In the genomic region with DNA sequence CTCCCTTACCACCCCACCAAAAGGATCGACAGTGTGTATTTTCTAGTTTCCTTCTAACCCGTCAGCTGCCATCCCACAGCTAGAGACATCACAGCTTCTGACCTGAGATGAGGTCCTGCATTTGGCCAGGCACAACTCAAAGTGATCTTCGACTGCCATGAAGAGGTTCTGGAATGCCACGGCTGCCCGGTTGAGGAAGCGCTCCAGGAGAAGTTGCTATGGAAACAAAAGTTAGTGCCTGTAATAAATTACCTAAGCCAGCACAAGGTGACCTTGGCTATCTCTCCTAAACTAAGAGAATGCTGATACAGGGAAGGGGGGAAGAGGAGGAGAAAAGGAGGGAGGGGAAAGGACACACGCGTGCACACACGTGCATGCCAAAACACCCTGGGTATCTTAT, we compare ENCODE assay signal across 21 cellular contexts. TPM values are rescaled to one million over a fixed set of nuclear protein-coding genes. Genes with fewer than 3 reads are reported as not detected.
A peak's percentile ranks its signal among the peaks of the same experiment; 100 is the strongest.
DNase-seq lines count a peak whose midpoint lies in the region; ATAC-seq, FAIRE-seq and TF ChIP-seq lines count a peak whose summit lies in the region.
"Had no signal": no experiment of that assay in that cellular context is flagged by ENCODE, and none has a peak within 500 bp of the region (broad histone marks: within the 10 kb centered on the region; RNA-seq: fewer than 3 reads in every experiment).

No MANE protein-coding gene starts in this region.

- H3K27me3 Mint-ChIP-seq in activated CD4-positive, alpha-beta memory T cell treated with anti-CD3 and anti-CD28 coated beads for 36 hours: no peaks in the 10 kb centered on the region
- H3K27me3 Mint-ChIP-seq in activated CD4-positive, alpha-beta memory T cell treated with anti-CD3 and anti-CD28 coated beads, Interleukin-2, amount 10 ng/mL, durations not matched to agents 7 days and 5 days: no peaks in the 10 kb centered on the region
- H3K27me3 Mint-ChIP-seq: activated CD8-positive, alpha-beta T cell treated with anti-CD3 and anti-CD28 coated beads for 36 hours; naive thymus-derived CD8-positive, alpha-beta T cell; stimulated activated naive B cell treated with anti-CD40 and anti-IgM and Interleukin-4, amounts not matched to agents 10 μg/mL and 1 μg/mL and 100 μg/mL, for 72 hours had no signal

- in situ Hi-C loops in K562 (cut with MboI) (loop anchor here (25.0 kb wide), 1 partner anchor 243 kb away; no protein-coding TSS in a partner anchor), mammary epithelial cell (cut with MboI; ENCODE audit: low sequenced_read_pairs in 2 of 2) (loop anchor here in 1 of 2 donors (25.0 kb wide), 2 partner anchors 168 to 732 kb away; partner anchors contain the start of gene HRK)

- H3K9me1 ChIP-seq in K562 (ENCODE audit: control insufficient read depth, insufficient read depth, low read length): no peaks in the 10 kb centered on the region

- no peak for FAIRE-seq in K562 (lab: Jason Lieb, UNC)
- FAIRE-seq in small intestine (lab: Jason Lieb, UNC): no peak
- FAIRE-seq: A204.1, HepG2 had no signal

- H3K36me3 ChIP-seq in K562 (ENCODE audit: control insufficient read depth, insufficient read depth, low read length): peaks cover 42% of the 10 kb centered on the region; the same call in 2 of the 3 replicates
- H3K36me3 ChIP-seq in muscle layer of colon (ENCODE audit: insufficient read depth, low read length): peaks cover 13% of the 10 kb centered on the region
- peaks cover 14 to 23% of the 10 kb centered on the region in 2 donors for H3K36me3 ChIP-seq in small intestine (ENCODE audit: control insufficient read depth in 2 of 2, insufficient read depth in 2 of 2, low read length in 2 of 2)
- H3K36me3 ChIP-seq in mammary epithelial cell (ENCODE audit: insufficient read depth, low read length): peaks cover 14% of the 10 kb centered on the region

- H2AFZ ChIP-seq in K562 (ENCODE audit: low read depth, low read length) (no peak overlapping the region), mammary epithelial cell (ENCODE audit: low read depth, low read length) (no peak overlapping the region)

- no peak overlapping the region for H3K4me3 ChIP-seq in K562
- peak overlapping the region in 1 of 2 donors; percentile 20 for H3K4me3 ChIP-seq in muscle layer of colon (ENCODE audit: low read depth in 1 of 2, low read length in 2 of 2)
- H3K4me3 ChIP-seq in small intestine (ENCODE audit: low read depth in 1 of 2, low read length in 2 of 2): no peak overlapping the region
- no peak overlapping the region for H3K4me3 ChIP-seq in mammary epithelial cell (replicated peaks in 1 of 3; ENCODE audit: insufficient read depth in 1 of 3, low read depth in 2 of 3, low read length in 3 of 3)
- H3K4me3 ChIP-seq: smooth muscle cell had no signal

- H3K79me2 ChIP-seq in K562 (ENCODE audit: control insufficient read depth, insufficient read depth, low read length) (no peaks in the 10 kb centered on the region), mammary epithelial cell (ENCODE audit: insufficient read depth, low read length) (peaks cover 19% of the 10 kb centered on the region)

- H3K9ac ChIP-seq in K562 (ENCODE audit: insufficient read depth in 1 of 2, low read depth in 2 of 2, low read length in 2 of 2) (no peak overlapping the region), muscle layer of colon (ENCODE audit: low read length) (no peak overlapping the region), mammary epithelial cell (ENCODE audit: insufficient read depth, low read length) (no peak overlapping the region)

- no peaks in the 10 kb centered on the region for H3K9me3 Mint-ChIP-seq in activated CD4-positive, alpha-beta memory T cell treated with anti-CD3 and anti-CD28 coated beads for 36 hours
- H3K9me3 Mint-ChIP-seq in activated CD4-positive, alpha-beta memory T cell treated with anti-CD3 and anti-CD28 coated beads, Interleukin-2, amount 10 ng/mL, durations not matched to agents 7 days and 5 days: no peaks in the 10 kb centered on the region
- H3K9me3 Mint-ChIP-seq: activated CD8-positive, alpha-beta T cell treated with anti-CD3 and anti-CD28 coated beads for 36 hours; activated T-helper 1 cell treated with anti-CD3 and anti-CD28 coated beads, Interleukin-12 subunit alpha, Interleukin-12 subunit beta, Interleukin-2, Interleukin-4 antibody, amounts not matched to agents 30 ng/mL and 10 ng/mL and 1 ng/mL, durations not matched to agents 14 hours and 24 hours and 36 hours; naive thymus-derived CD8-positive, alpha-beta T cell; stimulated activated naive B cell treated with anti-CD40 and anti-IgM and Interleukin-4, amounts not matched to agents 10 μg/mL and 1 μg/mL and 100 μg/mL, for 72 hours had no signal

- no peaks in the 10 kb centered on the region for H3K4me1 ChIP-seq in K562 (replicated peaks in 1 of 2; ENCODE audit: control insufficient read depth in 2 of 2, insufficient read depth in 2 of 2, low read length in 2 of 2)
- peaks cover 25% of the 10 kb centered on the region for H3K4me1 ChIP-seq in muscle layer of colon (ENCODE audit: insufficient read depth, low read length)
- H3K4me1 ChIP-seq in small intestine (ENCODE audit: control insufficient read depth in 2 of 2, insufficient read depth in 1 of 2, low read depth in 1 of 2, low read length in 1 of 2): peaks cover 0 to 2% of the 10 kb centered on the region in 2 donors
- H3K4me1 ChIP-seq in mammary epithelial cell (ENCODE audit: insufficient read depth, low read length): no peaks in the 10 kb centered on the region

- TF ChIP-seq RAD21 in K562 (CRISPR knock-in tag; conservative IDR thresholded peaks at IDR 0.05 in 1 of 2, IDR thresholded peaks at IDR 0.05 in 1 of 2): no peak

- intact Hi-C loops in activated CD4-positive, alpha-beta memory T cell treated with anti-CD3 and anti-CD28 coated beads for 36 hours (cut with micrococcal nuclease): no loop called here
- intact Hi-C loops in K562 (cut with micrococcal nuclease): no loop called here
- intact Hi-C loops in mammary epithelial cell (cut with micrococcal nuclease): no loop called here

- H3K4me3 Mint-ChIP-seq in activated CD4-positive, alpha-beta memory T cell treated with anti-CD3 and anti-CD28 coated beads for 36 hours: no peak overlapping the region
- H3K4me3 Mint-ChIP-seq in activated CD4-positive, alpha-beta memory T cell treated with anti-CD3 and anti-CD28 coated beads, Interleukin-2, amount 10 ng/mL, durations not matched to agents 7 days and 5 days: no peak overlapping the region
- H3K4me3 Mint-ChIP-seq: activated CD8-positive, alpha-beta T cell treated with anti-CD3 and anti-CD28 coated beads for 36 hours; activated T-helper 1 cell treated with anti-CD3 and anti-CD28 coated beads, Interleukin-12 subunit alpha, Interleukin-12 subunit beta, Interleukin-2, Interleukin-4 antibody, amounts not matched to agents 30 ng/mL and 10 ng/mL and 1 ng/mL, durations not matched to agents 14 hours and 24 hours and 36 hours; naive thymus-derived CD8-positive, alpha-beta T cell; stimulated activated naive B cell treated with anti-CD40 and anti-IgM and Interleukin-4, amounts not matched to agents 10 μg/mL and 1 μg/mL and 100 μg/mL, for 72 hours had no signal

- WGBS in K562 (ENCODE audit: insufficient coverage, low coverage, missing lambda C conversion rate): 86% methylated on average over 9 of the region's 9 CpGs
- WGBS in small intestine, 3 donors: 43 to 66% (median 51%) methylated on average over 9 of the region's 9 CpGs
- WGBS in mammary epithelial cell (ENCODE audit: low coverage, missing lambda C conversion rate): 86% methylated on average over 8 of the region's 9 CpGs

- no peak for ATAC-seq in K562
- ATAC-seq in HG03439 (IDR thresholded peaks at IDR 0.05; ENCODE audit: unreplicated experiment): no peak
- no peak for ATAC-seq in HG03095 (IDR thresholded peaks at IDR 0.05; ENCODE audit: unreplicated experiment)
- ATAC-seq: activated CD8-positive, alpha-beta T cell treated with anti-CD3 and anti-CD28 coated beads for 36 hours; HepG2; naive thymus-derived CD8-positive, alpha-beta T cell; stimulated activated naive B cell treated with anti-CD40 and anti-IgM and Interleukin-4, amounts not matched to agents 10 μg/mL and 1 μg/mL and 100 μg/mL, for 72 hours had no signal

- no peak for TF ChIP-seq EP300 in K562 (IDR thresholded peaks at IDR 0.05; ENCODE audit: low read length)

- TF ChIP-seq POLR2A in K562 (conservative IDR thresholded peaks at IDR 0.05): no peak

- H3K27ac ChIP-seq in K562 (ENCODE audit: extremely low read depth, low read depth, low read length) (no peak overlapping the region), muscle layer of colon (ENCODE audit: low read depth, low read length) (peak overlapping the region; percentile 70), small intestine (ENCODE audit: low read depth in 1 of 2, low read length in 1 of 2) (no peak overlapping the region), mammary epithelial cell (ENCODE audit: insufficient read depth, low read depth, low read length) (no peak overlapping the region)

- H3K27ac Mint-ChIP-seq in activated CD4-positive, alpha-beta memory T cell treated with anti-CD3 and anti-CD28 coated beads for 36 hours: peak overlapping the region; percentile 19
- H3K27ac Mint-ChIP-seq in activated CD4-positive, alpha-beta memory T cell treated with anti-CD3 and anti-CD28 coated beads, Interleukin-2, amount 10 ng/mL, durations not matched to agents 7 days and 5 days: no peak overlapping the region
- H3K27ac Mint-ChIP-seq: activated CD8-positive, alpha-beta T cell treated with anti-CD3 and anti-CD28 coated beads for 36 hours; activated T-helper 1 cell treated with anti-CD3 and anti-CD28 coated beads, Interleukin-12 subunit alpha, Interleukin-12 subunit beta, Interleukin-2, Interleukin-4 antibody, amounts not matched to agents 30 ng/mL and 10 ng/mL and 1 ng/mL, durations not matched to agents 14 hours and 24 hours and 36 hours; stimulated activated naive B cell treated with anti-CD40 and anti-IgM and Interleukin-4, amounts not matched to agents 10 μg/mL and 1 μg/mL and 100 μg/mL, for 72 hours had no signal

- H4K20me1 ChIP-seq in K562 (replicated peaks; ENCODE audit: control insufficient read depth, insufficient read depth, low read length) (0 out of 2 replicates have a peak, but pooled peaks cover 4% of the 10 kb centered on the region), mammary epithelial cell (ENCODE audit: insufficient read depth, low read length) (no peaks in the 10 kb centered on the region)

- H3K4me1 Mint-ChIP-seq in activated CD4-positive, alpha-beta memory T cell treated with anti-CD3 and anti-CD28 coated beads for 36 hours (ENCODE audit: low read depth): peaks cover 20% of the 10 kb centered on the region
- H3K4me1 Mint-ChIP-seq in activated CD4-positive, alpha-beta memory T cell treated with anti-CD3 and anti-CD28 coated beads, Interleukin-2, amount 10 ng/mL, durations not matched to agents 7 days and 5 days: peaks cover 16% of the 10 kb centered on the region

- H3K36me3 Mint-ChIP-seq in activated CD4-positive, alpha-beta memory T cell treated with anti-CD3 and anti-CD28 coated beads for 36 hours: peaks cover 20% of the 10 kb centered on the region
- peaks cover 48% of the 10 kb centered on the region for H3K36me3 Mint-ChIP-seq in activated CD4-positive, alpha-beta memory T cell treated with anti-CD3 and anti-CD28 coated beads, Interleukin-2, amount 10 ng/mL, durations not matched to agents 7 days and 5 days (ENCODE audit: low read depth)

- no peak overlapping the region for H3K4me2 ChIP-seq in K562 (ENCODE audit: insufficient read depth, low read length)
- no peak overlapping the region for H3K4me2 ChIP-seq in mammary epithelial cell (ENCODE audit: insufficient read depth, low read depth, low read length)

- CTCF ChIA-PET in activated CD4-positive, alpha-beta memory T cell treated with anti-CD3 and anti-CD28 coated beads for 36 hours (lab: Charles Lee): interaction anchor here (1.3 kb wide), 1 partner anchor 9 kb away, joined by 3 read pairs; no protein-coding TSS in a partner anchor
- CTCF ChIA-PET in activated CD4-positive, alpha-beta memory T cell treated with anti-CD3 and anti-CD28 coated beads, Interleukin-2, amount 10 ng/mL, durations not matched to agents 7 days and 5 days (lab: Charles Lee): interaction anchor here (2.0 kb wide), 1 partner anchor 10 kb away, joined by 12 read pairs; no protein-coding TSS in a partner anchor
- CTCF ChIA-PET in K562 (lab: Yijun Ruan, JAX; ENCODE audit: low intra/inter-chr PET ratio): no interaction called here
- CTCF ChIA-PET in mammary epithelial cell (lab: Charles Lee; ENCODE audit: low non-redundant PET): no interaction called here

- POLR2A ChIA-PET in activated CD4-positive, alpha-beta memory T cell treated with anti-CD3 and anti-CD28 coated beads for 36 hours (lab: Charles Lee): no interaction called here
- POLR2A ChIA-PET in activated CD4-positive, alpha-beta memory T cell treated with anti-CD3 and anti-CD28 coated beads, Interleukin-2, amount 10 ng/mL, durations not matched to agents 7 days and 5 days (lab: Charles Lee): interaction anchor here (0.7 kb wide), 1 partner anchor 8 kb away, joined by 3 read pairs; no protein-coding TSS in a partner anchor
- POLR2A ChIA-PET in K562 (lab: Yijun Ruan, JAX): interaction anchor here (1.2 kb wide), 1 partner anchor 269 kb away, joined by 3 read pairs; no protein-coding TSS in a partner anchor

- H3K9me3 ChIP-seq in K562 (replicated peaks; ENCODE audit: control insufficient read depth, insufficient read depth, low read depth, low read length) (no peaks in the 10 kb centered on the region), muscle layer of colon (ENCODE audit: low read length) (no peaks in the 10 kb centered on the region), small intestine (ENCODE audit: control insufficient read depth, low read depth) (no peaks in the 10 kb centered on the region), mammary epithelial cell (replicated peaks; ENCODE audit: insufficient read depth, low read length) (no peaks in the 10 kb centered on the region)

- DNase-seq in activated CD4-positive, alpha-beta memory T cell treated with anti-CD3 and anti-CD28 coated beads for 36 hours: no peak
- no peak for DNase-seq in activated CD4-positive, alpha-beta memory T cell treated with anti-CD3 and anti-CD28 coated beads, Interleukin-2, amount 10 ng/mL, durations not matched to agents 7 days and 5 days
- DNase-seq in K562 (ENCODE audit: extremely low read depth in 1 of 4, low spot score in 3 of 4) (no peak), small intestine (peak; percentile 7), mammary epithelial cell (no peak)
- DNase-seq: activated CD8-positive, alpha-beta T cell treated with anti-CD3 and anti-CD28 coated beads for 36 hours; amniotic stem cell; cortex of kidney; erythroblast; GOT3; naive thymus-derived CD8-positive, alpha-beta T cell; NCI-H2029; NCI-H69; stimulated activated naive B cell treated with anti-CD40 and anti-IgM and Interleukin-4, amounts not matched to agents 10 μg/mL and 1 μg/mL and 100 μg/mL, for 72 hours had no signal

- TF ChIP-seq CTCF in K562 (IDR thresholded peaks at IDR 0.05 in 2 of 3, conservative IDR thresholded peaks at IDR 0.05 in 1 of 3; ENCODE audit: insufficient read depth in 2 of 3, low read depth in 1 of 3, low read length in 3 of 3) (no peak), mammary epithelial cell (conservative IDR thresholded peaks at IDR 0.05 in 1 of 2, IDR thresholded peaks at IDR 0.05 in 1 of 2; ENCODE audit: extremely low read depth in 1 of 2, insufficient read depth in 1 of 2, low read depth in 1 of 2, low read length in 2 of 2) (no peak)

- BruUV-seq in K562 (replicated peaks; lab: Mats Ljungman, UMichigan): no TSS peak
- BruUV-seq in mammary epithelial cell (replicated peaks; lab: Mats Ljungman, UMichigan): no TSS peak

- dilution Hi-C loops in mammary epithelial cell (cut with HindIII; ENCODE audit: low sequenced_read_pairs): no loop called here

- H3K27me3 ChIP-seq in K562 (ENCODE audit: control insufficient read depth in 2 of 2, insufficient read depth in 2 of 2, low read length in 2 of 2) (no peaks in the 10 kb centered on the region), muscle layer of colon (ENCODE audit: control insufficient read depth in 1 of 2, insufficient read depth in 2 of 2, low read length in 2 of 2) (no peaks in the 10 kb centered on the region), small intestine (ENCODE audit: control insufficient read depth in 2 of 2, insufficient read depth in 2 of 2, low read length in 2 of 2) (no peaks in the 10 kb centered on the region), mammary epithelial cell (ENCODE audit: insufficient read depth, low read length) (no peaks in the 10 kb centered on the region)

RNA-seq across cellular contexts. Expression of gene SPRING1, which starts 18.2 kb away (rescaled TPM):
- 10 to 100 TPM; 20.9 to 24.3 TPM for total RNA-seq in activated CD4-positive, alpha-beta memory T cell treated with anti-CD3 and anti-CD28 coated beads for 36 hours
- 10 to 100 TPM; 24.0 to 29.6 TPM for total RNA-seq in activated CD4-positive, alpha-beta memory T cell treated with anti-CD3 and anti-CD28 coated beads, Interleukin-2, amount 10 ng/mL, durations not matched to agents 7 days and 5 days
- total RNA-seq in K562 (2011; cell fraction: chromatin; rRNA removed; ENCODE audit: low replicate concordance): 6.1 and 6.6 TPM in 2 replicates
- 5.5 and 5.7 TPM in 2 replicates for total RNA-seq in K562 (2011; cell fraction: nucleolus; rRNA removed)
- total RNA-seq in K562 (2011; cell fraction: nucleoplasm; rRNA removed): 6.2 and 9.8 TPM in 2 replicates
- total RNA-seq in K562 (2014; rRNA removed): 11.9 and 15.2 TPM in 2 replicates
- total RNA-seq in K562 (2014; rRNA removed; fragmentation: Illumina TruSeq; extraction: Trizol): 7.0 and 7.9 TPM in 2 replicates
- 8.8 and 8.9 TPM in 2 replicates for total RNA-seq in K562 (2015; rRNA removed; fragmentation: Illumina TruSeq; extraction: Trizol)
- total RNA-seq in K562 (2021): 19.1 and 20.0 TPM in 2 replicates
- 8.0 TPM in 2 replicates for polyA plus RNA-seq in K562 (2011; rRNA removed)
- polyA plus RNA-seq in K562 (2011; cell fraction: cytosol; rRNA removed): 8.2 and 11.5 TPM in 2 replicates
- polyA plus RNA-seq in K562 (2011; cell fraction: nucleus; rRNA removed): 4.8 and 6.7 TPM in 2 replicates
- polyA plus RNA-seq in K562 (2012): 9.2 and 17.4 TPM in 2 replicates
- polyA plus RNA-seq in K562 (2014; fragmentation: Illumina TruSeq; extraction: Trizol): 8.0 and 11.1 TPM in 2 replicates
- 1 to 10 TPM; 1.1 to 1.9 TPM for polyA plus RNA-seq in K562 (2014; fragmentation: Nextera tagmentation; extraction: Ambion mirVana)
- polyA plus RNA-seq in K562 (2014; rRNA removed): 6.3 and 9.1 TPM in 2 replicates
- polyA minus RNA-seq in K562 (2011; rRNA and poly(A)+ RNA removed): 11.1 and 11.8 TPM in 2 replicates
- 6.8 and 7.4 TPM in 2 replicates for polyA minus RNA-seq in K562 (2011; cell fraction: cytosol; rRNA and poly(A)+ RNA removed)
- 3.2 and 3.8 TPM in 2 replicates for polyA minus RNA-seq in K562 (2011; cell fraction: nucleus; rRNA and poly(A)+ RNA removed)
- polyA plus RNA-seq in small intestine: 10 to 100 TPM; 10.3 to 17.3 (median 15.4) TPM
- 10 to 100 TPM; 31.2 to 45.0 TPM for total RNA-seq in mammary epithelial cell
- 15.1 TPM for polyA plus RNA-seq in mammary epithelial cell
- 34.8 TPM for polyA minus RNA-seq in mammary epithelial cell

RNA-seq across cellular contexts. Expression of gene RNFT2, which starts 18.5 kb away (rescaled TPM):
- 10 to 100 TPM; 15.8 to 15.9 TPM for total RNA-seq in activated CD4-positive, alpha-beta memory T cell treated with anti-CD3 and anti-CD28 coated beads for 36 hours
- 1 to 10 TPM; 9.0 to 9.8 TPM for total RNA-seq in activated CD4-positive, alpha-beta memory T cell treated with anti-CD3 and anti-CD28 coated beads, Interleukin-2, amount 10 ng/mL, durations not matched to agents 7 days and 5 days
- 16.0 and 21.8 TPM in 2 replicates for total RNA-seq in K562 (2011; cell fraction: chromatin; rRNA removed; ENCODE audit: low replicate concordance)
- total RNA-seq in K562 (2011; cell fraction: nucleolus; rRNA removed): 12.7 and 13.2 TPM in 2 replicates
- total RNA-seq in K562 (2011; cell fraction: nucleoplasm; rRNA removed): 18.5 and 28.9 TPM in 2 replicates
- total RNA-seq in K562 (2014; rRNA removed): 7.9 and 9.8 TPM in 2 replicates
- total RNA-seq in K562 (2014; rRNA removed; fragmentation: Illumina TruSeq; extraction: Trizol): 9.5 and 10.5 TPM in 2 replicates
- total RNA-seq in K562 (2015; rRNA removed; fragmentation: Illumina TruSeq; extraction: Trizol): 11.3 and 12.0 TPM in 2 replicates
- total RNA-seq in K562 (2021): 23.5 and 26.3 TPM in 2 replicates
- polyA plus RNA-seq in K562 (2011; rRNA removed): 8.5 and 14.1 TPM in 2 replicates
- polyA plus RNA-seq in K562 (2011; cell fraction: cytosol; rRNA removed): 10.0 and 12.1 TPM in 2 replicates
- polyA plus RNA-seq in K562 (2011; cell fraction: nucleus; rRNA removed): 7.1 and 7.3 TPM in 2 replicates
- 8.7 and 9.8 TPM in 2 replicates for polyA plus RNA-seq in K562 (2012)
- 3.5 and 3.6 TPM in 2 replicates for polyA plus RNA-seq in K562 (2014; fragmentation: Illumina TruSeq; extraction: Trizol)
- 10 to 100 TPM in 1 of 2 experiments, 1 to 10 TPM in 1; 7.1 to 17.3 TPM for polyA plus RNA-seq in K562 (2014; fragmentation: Nextera tagmentation; extraction: Ambion mirVana)
- polyA plus RNA-seq in K562 (2014; rRNA removed): 10.0 and 11.9 TPM in 2 replicates
- 21.2 TPM in 2 replicates for polyA minus RNA-seq in K562 (2011; rRNA and poly(A)+ RNA removed)
- 14.4 and 15.7 TPM in 2 replicates for polyA minus RNA-seq in K562 (2011; cell fraction: cytosol; rRNA and poly(A)+ RNA removed)
- polyA minus RNA-seq in K562 (2011; cell fraction: nucleus; rRNA and poly(A)+ RNA removed): 1.8 and 3.7 TPM in 2 replicates
- 1 to 10 TPM in 1 of 3 donors, under 1 TPM in 2; 0.45 to 2.4 (median 0.54) TPM for polyA plus RNA-seq in small intestine
- total RNA-seq in mammary epithelial cell: 1 to 10 TPM; 2.0 to 3.0 TPM
- polyA plus RNA-seq in mammary epithelial cell: 0.57 TPM
- polyA minus RNA-seq in mammary epithelial cell: not detected

Comparison
In these comparisons a context has a peak if more than half of its experiments do, and no peak if none do; other contexts are left out.
1. CTCF ChIA-PET loops: an anchor here in activated CD4-positive, alpha-beta memory T cell treated with anti-CD3 and anti-CD28 coated beads for 36 hours (1.3 kb wide) and activated CD4-positive, alpha-beta memory T cell treated with anti-CD3 and anti-CD28 coated beads, Interleukin-2, amount 10 ng/mL, durations not matched to agents 7 days and 5 days (2.0 kb wide); none called in K562 and mammary epithelial cell.